In genomic region chr1:85157436-85157835, GRCh38 we compare ENCODE assay signal across 22 cellular contexts.
"Had no signal": no experiment of that assay in that cellular context is flagged by ENCODE, and none has a peak within 500 bp of the region (broad histone marks: within the 10 kb centered on the region; RNA-seq: fewer than 3 reads in every experiment).

No MANE protein-coding gene starts in this region.

- H3K9me3 ChIP-seq: esophagus squamous epithelium, gastroesophageal sphincter, heart right ventricle, left lung, lower lobe of right lung, mucosa of descending colon had no signal

- H3K36me3 ChIP-seq: esophagus squamous epithelium, heart right ventricle, left lung had no signal

- DNase-seq: dermis blood vessel endothelial cell; dorsolateral prefrontal cortex; effector CD4-positive, alpha-beta T cell; effector memory CD4-positive, alpha-beta T cell; erythroblast; esophagus squamous epithelium; foreskin fibroblast; foreskin melanocyte; heart right ventricle; hippocampal formation; left cardiac atrium; left lung; left ventricle myocardium superior; lower lobe of right lung; mesenchymal stem cell; mucosa of descending colon; naive B cell; naive thymus-derived CD8-positive, alpha-beta T cell had no signal

- H3K4me1 ChIP-seq: esophagus squamous epithelium had no signal

- H3K27me3 ChIP-seq: esophagus squamous epithelium, gastroesophageal sphincter, heart right ventricle, left lung had no signal

- H3K27ac ChIP-seq: coronary artery, dorsolateral prefrontal cortex, epithelial cell of prostate, esophagus squamous epithelium, gastroesophageal sphincter, heart right ventricle, left lung, lower lobe of right lung had no signal

- FAIRE-seq: keratinocyte had no signal

- H3K4me3 ChIP-seq: coronary artery, dorsolateral prefrontal cortex, esophagus squamous epithelium, gastroesophageal sphincter, heart right ventricle, left lung, lower lobe of right lung, mucosa of descending colon had no signal
